Comparison of ENCODE assay signal across 19 cellular contexts in genomic region chr9:37083654-37084053, GRCh38. TPM values are rescaled to one million over a fixed set of nuclear protein-coding genes. Genes with fewer than 3 reads are reported as not detected.
DNase-seq lines count a peak whose midpoint lies in the region; ATAC-seq and TF ChIP-seq lines count a peak whose summit lies in the region.
"Had no signal": no experiment of that assay in that cellular context is flagged by ENCODE, and none has a peak within 500 bp of the region (broad histone marks: within the 10 kb centered on the region; RNA-seq: fewer than 3 reads in every experiment).

No MANE protein-coding gene starts in this region.

- no peaks in the 10 kb centered on the region for H3F3A ChIP-seq in GM23248 (ENCODE audit: insufficient read depth)

- H3K9me3 Mint-ChIP-seq in CD4-positive, CD25-positive, alpha-beta regulatory T cell: peaks cover 0 to 2% (median 0%) of the 10 kb centered on the region in 7 donors
- H3K9me3 Mint-ChIP-seq in memory B cell (no peaks in the 10 kb centered on the region), endodermal cell (peaks cover 7% of the 10 kb centered on the region)
- H3K9me3 Mint-ChIP-seq: CD4-positive, alpha-beta memory T cell had no signal

- no peak for TF ChIP-seq CTCF in endodermal cell (conservative IDR thresholded peaks at IDR 0.05)

- H3K27ac Mint-ChIP-seq in CD4-positive, CD25-positive, alpha-beta regulatory T cell: peak overlapping the region in 1 of 3 donors; percentile 63
- H3K27ac Mint-ChIP-seq in memory B cell (peak overlapping the region; percentile 9), endodermal cell (no peak overlapping the region)
- H3K27ac Mint-ChIP-seq: CD4-positive, alpha-beta memory T cell had no signal

- H3K9ac ChIP-seq in GM23248 (no peak overlapping the region), SK-N-MC (ENCODE audit: insufficient read length) (no peak overlapping the region), endodermal cell (ENCODE audit: extremely low read depth, low read length, poor library complexity, severe bottlenecking) (no peak overlapping the region)

- H3K4me3 ChIP-seq in CD4-positive, CD25-positive, alpha-beta regulatory T cell (ENCODE audit: low read depth, low read length): no peak overlapping the region
- H3K4me3 ChIP-seq in GM23248 (no peak overlapping the region), SK-N-MC (peak overlapping the region; percentile 9; the same call in 1 of the 2 replicates), endodermal cell (ENCODE audit: low read length) (no peak overlapping the region)
- H3K4me3 ChIP-seq: PC-9, SJCRH30 had no signal

- H3K4me3 Mint-ChIP-seq in CD4-positive, CD25-positive, alpha-beta regulatory T cell: peak overlapping the region; percentile 5 to 93 (median 44)
- H3K4me3 Mint-ChIP-seq in memory B cell: no peak overlapping the region
- no peak overlapping the region for H3K4me3 Mint-ChIP-seq in endodermal cell

- peaks cover 32% of the 10 kb centered on the region for H3K4me1 ChIP-seq in CD4-positive, CD25-positive, alpha-beta regulatory T cell (ENCODE audit: control insufficient read depth, insufficient read depth, low read length, poor library complexity, severe bottlenecking)
- H3K4me1 ChIP-seq in GM23248 (ENCODE audit: insufficient read depth) (peaks cover 28% of the 10 kb centered on the region), endodermal cell (ENCODE audit: control insufficient read depth, insufficient read depth, low read length) (no peaks in the 10 kb centered on the region)
- H3K4me1 ChIP-seq: SJCRH30 had no signal

- in situ Hi-C loops in GM23248 (cut with MboI): no loop called here

- peaks cover 25% of the 10 kb centered on the region for H3K36me3 ChIP-seq in CD4-positive, CD25-positive, alpha-beta regulatory T cell (ENCODE audit: control insufficient read depth, insufficient read depth, low read length)
- peaks cover 6% of the 10 kb centered on the region for H3K36me3 ChIP-seq in GM23248 (ENCODE audit: low read depth)
- H3K36me3 ChIP-seq in SK-N-MC (ENCODE audit: insufficient read depth, low read length): peaks cover 32% of the 10 kb centered on the region
- H3K36me3 ChIP-seq in endodermal cell (ENCODE audit: control insufficient read depth, insufficient read depth, low read length): peaks cover 19% of the 10 kb centered on the region

- H3K9me2 ChIP-seq in GM23248 (ENCODE audit: insufficient read depth): no peaks in the 10 kb centered on the region

- DNase-seq in CD4-positive, CD25-positive, alpha-beta regulatory T cell: no peak
- DNase-seq in GM23248 (peak; percentile 2), SK-N-MC (ENCODE audit: low read depth, low spot score) (no peak), memory B cell (ENCODE audit: low spot score in 2 of 2) (no peak), NCI-H748 treated with DMSO at 0.1 percent for 48 hours (lab: John Stamatoyannopoulos, UW) (no peak), endodermal cell (no peak), NCI-H524 (lab: John Stamatoyannopoulos, UW) (no peak)
- DNase-seq: CD4-positive, alpha-beta memory T cell; DND-41; GF-D8; MV-4-11; NCI-H1417; NCI-H187 treated with DMSO at 0.1 percent for 48 hours; NCI-H446; PC-9; SJCRH30; SW 1271 had no signal

- H3K27me3 ChIP-seq in CD4-positive, CD25-positive, alpha-beta regulatory T cell (ENCODE audit: control insufficient read depth, insufficient read depth, low read length): no peaks in the 10 kb centered on the region
- no peaks in the 10 kb centered on the region for H3K27me3 ChIP-seq in GM23248 (replicated peaks; ENCODE audit: insufficient read depth)
- peaks cover 5% of the 10 kb centered on the region for H3K27me3 ChIP-seq in endodermal cell (ENCODE audit: control insufficient read depth, insufficient read depth, low read length, poor library complexity, severe bottlenecking)
- H3K27me3 ChIP-seq: SJCRH30 had no signal

- H3K4me1 Mint-ChIP-seq in CD4-positive, CD25-positive, alpha-beta regulatory T cell: peaks cover 43 to 68% (median 63%) of the 10 kb centered on the region in 4 donors
- H3K4me1 Mint-ChIP-seq in memory B cell (peaks cover 37% of the 10 kb centered on the region), endodermal cell (peaks cover 3% of the 10 kb centered on the region)

- peaks cover 85% of the 10 kb centered on the region for H3K79me2 ChIP-seq in GM23248 (ENCODE audit: insufficient read depth)

- no peak for ATAC-seq in CD4-positive, CD25-positive, alpha-beta regulatory T cell (ENCODE audit: low read depth in 2 of 2)
- no peak for ATAC-seq in memory B cell (ENCODE audit: low read depth)

- no peaks in the 10 kb centered on the region for H4K20me1 ChIP-seq in GM23248 (ENCODE audit: insufficient read depth)

- no peak overlapping the region for H3K27ac ChIP-seq in CD4-positive, CD25-positive, alpha-beta regulatory T cell (ENCODE audit: insufficient read depth, low read length, poor library complexity, severe bottlenecking)
- H3K27ac ChIP-seq in GM23248: no peak overlapping the region
- no peak overlapping the region for H3K27ac ChIP-seq in SK-N-MC
- no peak overlapping the region for H3K27ac ChIP-seq in endodermal cell (ENCODE audit: low read depth, low read length)
- H3K27ac ChIP-seq: PC-9, SJCRH30 had no signal

- H3K27me3 Mint-ChIP-seq in CD4-positive, CD25-positive, alpha-beta regulatory T cell: peaks cover 5% of the 10 kb centered on the region
- H3K27me3 Mint-ChIP-seq in memory B cell (no peaks in the 10 kb centered on the region), endodermal cell (ENCODE audit: insufficient read depth) (peaks cover 9% of the 10 kb centered on the region)
- H3K27me3 Mint-ChIP-seq: CD4-positive, alpha-beta memory T cell had no signal

- H3K9me3 ChIP-seq in CD4-positive, CD25-positive, alpha-beta regulatory T cell (ENCODE audit: control insufficient read depth in 2 of 2, low read length in 2 of 2): no peaks in the 10 kb centered on the region
- H3K9me3 ChIP-seq in GM23248 (ENCODE audit: low read depth) (no peaks in the 10 kb centered on the region), SK-N-MC (ENCODE audit: low read depth, low read length) (no peaks in the 10 kb centered on the region; the same call in 1 of the 2 replicates), endodermal cell (ENCODE audit: control insufficient read depth, low read length) (no peaks in the 10 kb centered on the region)
- H3K9me3 ChIP-seq: SJCRH30 had no signal

- H3K4me2 ChIP-seq in GM23248 (ENCODE audit: unreplicated experiment): no peak overlapping the region
- H3K4me2 ChIP-seq: PC-9 had no signal

- H3K36me3 Mint-ChIP-seq in CD4-positive, CD25-positive, alpha-beta regulatory T cell: peaks cover 30% of the 10 kb centered on the region
- H3K36me3 Mint-ChIP-seq in memory B cell: peaks cover 18% of the 10 kb centered on the region
- H3K36me3 Mint-ChIP-seq in endodermal cell (ENCODE audit: low read depth): peaks cover 14% of the 10 kb centered on the region

- H2AFZ ChIP-seq in GM23248: no peak overlapping the region
- H2AFZ ChIP-seq: PC-9 had no signal

RNA-seq across cellular contexts. Expression of gene ZCCHC7, which starts 36.7 kb away (rescaled TPM):
- total RNA-seq in CD4-positive, CD25-positive, alpha-beta regulatory T cell: 43.6 TPM
- 10 to 100 TPM; 32.3 to 38.6 (median 34.0) TPM for polyA plus RNA-seq in CD4-positive, CD25-positive, alpha-beta regulatory T cell
- 15.3 and 16.3 TPM in 2 replicates for total RNA-seq in GM23248 (2014; rRNA removed; shearing (Covaris generic))
- 18.9 and 19.4 TPM in 2 replicates for polyA plus RNA-seq in GM23248 (2016; fragmentation: Nextera tagmentation; extraction: Ambion mirVana)
- total RNA-seq in endodermal cell: 10 to 100 TPM; 21.2 to 22.7 TPM
- 21.0 TPM for polyA plus RNA-seq in endodermal cell (2013, experiment 1 of 2)
- 20.0 TPM for polyA plus RNA-seq in endodermal cell (2013, experiment 2 of 2)

RNA-seq across cellular contexts. Expression of gene PAX5, which starts 49.6 kb away (rescaled TPM):
- total RNA-seq in CD4-positive, CD25-positive, alpha-beta regulatory T cell: 0.94 TPM
- polyA plus RNA-seq in CD4-positive, CD25-positive, alpha-beta regulatory T cell: under 1 TPM in 2 of 4 donors, not detected in 2; 0.02 to 0.15 TPM
- not detected in 2 replicates for total RNA-seq in GM23248 (2014; rRNA removed; shearing (Covaris generic))
- polyA plus RNA-seq in GM23248 (2016; fragmentation: Nextera tagmentation; extraction: Ambion mirVana): 0.09 TPM in 1 of 2 replicates, not detected in the other
- under 1 TPM in 1 of 2 donors, not detected in 1; 0.15 TPM for total RNA-seq in endodermal cell
- polyA plus RNA-seq in endodermal cell (2013, experiment 1 of 2): 0.75 TPM
- 1.6 TPM for polyA plus RNA-seq in endodermal cell (2013, experiment 2 of 2)
- total RNA-seq: CD4-positive, alpha-beta memory T cell; H4; HT-29; PC-9 had no signal

Comparison
In these comparisons a context has a peak if more than half of its experiments do, and no peak if none do; other contexts are left out.
1. H3K4me3 Mint-ChIP-seq: peak in CD4-positive, CD25-positive, alpha-beta regulatory T cell (4 of 4); none in memory B cell (single experiment) and endodermal cell (single experiment).